In genomic region chr11:27626938-27627586, GRCh38 we compare ENCODE assay signal across 27 cellular contexts.
"Had no signal": no experiment of that assay in that cellular context is flagged by ENCODE, and none has a peak within 500 bp of the region (broad histone marks: within the 10 kb centered on the region; RNA-seq: fewer than 3 reads in every experiment).

No MANE protein-coding gene starts in this region.

- H3K27ac ChIP-seq: coronary artery, esophagus muscularis mucosa, foreskin keratinocyte, gastroesophageal sphincter, heart right ventricle, ovary, psoas muscle, sigmoid colon, suprapubic skin, transverse colon, vagina had no signal

- H3K27me3 Mint-ChIP-seq: naive thymus-derived CD4-positive, alpha-beta T cell; stimulated activated naive CD8-positive, alpha-beta T cell treated with anti-CD3 and anti-CD28 coated beads, Interleukin-15, Interleukin-2, amounts not matched to agents 100 ng/mL and 50 ng/mL, for 24 hours had no signal

- H3K9me3 ChIP-seq: esophagus muscularis mucosa, gastroesophageal sphincter, heart right ventricle, ovary, psoas muscle, sigmoid colon, suprapubic skin, transverse colon, vagina had no signal

- H3K4me1 ChIP-seq: foreskin keratinocyte, gastroesophageal sphincter, psoas muscle, sigmoid colon, suprapubic skin, transverse colon, vagina had no signal

- H3K27ac Mint-ChIP-seq: immature natural killer cell; naive thymus-derived CD4-positive, alpha-beta T cell; nephron; stimulated activated effector memory CD8-positive, alpha-beta T cell treated with anti-CD3 and anti-CD28 coated beads, Interleukin-12 subunit alpha, Interleukin-12 subunit beta, amount 100 ng/mL, for 72 hours; stimulated activated naive CD8-positive, alpha-beta T cell treated with anti-CD3 and anti-CD28 coated beads, Interleukin-15, Interleukin-2, amounts not matched to agents 100 ng/mL and 50 ng/mL, for 24 hours had no signal

- DNase-seq: dermis blood vessel endothelial cell; effector memory CD4-positive, alpha-beta T cell; foreskin keratinocyte; heart right ventricle; hippocampal formation; immature natural killer cell; mesenchymal stem cell; midbrain; naive thymus-derived CD4-positive, alpha-beta T cell; nucleus accumbens; ovary; posterior cingulate gyrus; psoas muscle; right cardiac atrium; sigmoid colon; stimulated activated CD4-positive, alpha-beta T cell treated with anti-CD3 and anti-CD28 coated beads, Interleukin-2, amount 100 ng/mL, for 24 hours; stimulated activated CD4-positive, alpha-beta T cell treated with anti-CD3 and anti-CD28 coated beads, Interleukin-4, amount 100 ng/mL, for 24 hours; transverse colon had no signal

- H3K36me3 Mint-ChIP-seq: immature natural killer cell; stimulated activated effector memory CD8-positive, alpha-beta T cell treated with anti-CD3 and anti-CD28 coated beads, Interleukin-12 subunit alpha, Interleukin-12 subunit beta, amount 100 ng/mL, for 72 hours had no signal

- H3K4me3 Mint-ChIP-seq: immature natural killer cell; naive thymus-derived CD4-positive, alpha-beta T cell; nephron; stimulated activated effector memory CD8-positive, alpha-beta T cell treated with anti-CD3 and anti-CD28 coated beads, Interleukin-12 subunit alpha, Interleukin-12 subunit beta, amount 100 ng/mL, for 72 hours; stimulated activated naive CD8-positive, alpha-beta T cell treated with anti-CD3 and anti-CD28 coated beads, Interleukin-15, Interleukin-2, amounts not matched to agents 100 ng/mL and 50 ng/mL, for 24 hours had no signal

- ATAC-seq: foreskin keratinocyte; gastroesophageal sphincter; heart right ventricle; left lobe of liver; naive thymus-derived CD4-positive, alpha-beta T cell; psoas muscle; right cardiac atrium; stimulated activated effector memory CD8-positive, alpha-beta T cell treated with anti-CD3 and anti-CD28 coated beads, Interleukin-12 subunit alpha, Interleukin-12 subunit beta, amount 100 ng/mL, for 72 hours had no signal

- H3K27me3 ChIP-seq: esophagus muscularis mucosa, foreskin keratinocyte, gastroesophageal sphincter, heart right ventricle, ovary, sigmoid colon, suprapubic skin, transverse colon, vagina had no signal

- H3K9me3 Mint-ChIP-seq: nephron; stimulated activated naive CD8-positive, alpha-beta T cell treated with anti-CD3 and anti-CD28 coated beads, Interleukin-15, Interleukin-2, amounts not matched to agents 100 ng/mL and 50 ng/mL, for 24 hours had no signal

- H3K4me1 Mint-ChIP-seq: immature natural killer cell; stimulated activated effector memory CD8-positive, alpha-beta T cell treated with anti-CD3 and anti-CD28 coated beads, Interleukin-12 subunit alpha, Interleukin-12 subunit beta, amount 100 ng/mL, for 72 hours had no signal
